13 cellular contexts compared by ENCODE assay signal in genomic region chr4:142380052-142380598, GRCh38.
DNase-seq lines count a peak whose midpoint lies in the region; ATAC-seq and TF ChIP-seq lines count a peak whose summit lies in the region.
"Had no signal": no experiment of that assay in that cellular context is flagged by ENCODE, and none has a peak within 500 bp of the region (broad histone marks: within the 10 kb centered on the region; RNA-seq: fewer than 3 reads in every experiment).

No MANE protein-coding gene starts in this region.

- no peak for TF ChIP-seq POLR2A in sigmoid colon (IDR thresholded peaks at IDR 0.05)

- peaks cover 33% of the 10 kb centered on the region for H3K36me3 ChIP-seq in RWPE2 (ENCODE audit: low read depth)
- no peaks in the 10 kb centered on the region for H3K36me3 ChIP-seq in sigmoid colon

- H3K4me3 ChIP-seq in RWPE2 (ENCODE audit: severe bottlenecking) = no peak overlapping the region
- no peak overlapping the region for H3K4me3 ChIP-seq in sigmoid colon

- intact Hi-C loops in sigmoid colon (cut with DNase I) = no loop called here

- no peak for TF ChIP-seq CTCF in RWPE2 (IDR thresholded peaks at IDR 0.05; ENCODE audit: poor library complexity, severe bottlenecking)
- no peak for TF ChIP-seq CTCF in sigmoid colon (IDR thresholded peaks at IDR 0.05)

- peaks cover 79% of the 10 kb centered on the region for H3K4me1 ChIP-seq in RWPE2 (ENCODE audit: insufficient read depth, poor library complexity, severe bottlenecking)
- H3K4me1 ChIP-seq in sigmoid colon = peaks cover 0 to 19% (median 11%) of the 10 kb centered on the region in 4 donors

- no peak for TF ChIP-seq EP300 in sigmoid colon (IDR thresholded peaks at IDR 0.05)

- peak; percentile 35 for ATAC-seq in RWPE2 (ENCODE audit: low read depth)
- ATAC-seq: left colon had no signal

- H3K27ac ChIP-seq in RWPE2 (ENCODE audit: poor library complexity, severe bottlenecking) (peak overlapping the region; percentile 96), epithelial cell of prostate (peak overlapping the region; percentile 87), sigmoid colon (peak overlapping the region in 3 of 4 donors; percentile 58 to 63 (median 62))
- H3K27ac ChIP-seq: 22Rv1, VCaP had no signal

- DNase-seq in NCI-H82 (lab: John Stamatoyannopoulos, UW) (peak; percentile 7), NCI-H82 treated with DMSO at 0.1 percent for 48 hours (lab: John Stamatoyannopoulos, UW; ENCODE audit: unreplicated experiment) (no peak), RWPE2 (ENCODE audit: low spot score) (no peak), epithelial cell of prostate (ENCODE audit: low read depth, low spot score) (no peak), sigmoid colon (no peak), activated gamma-delta T cell treated with Interleukin-2 at 50 U/mL for 16 hours (no peak), HCEC 1CT (no peak), SIG-M5 (lab: John Stamatoyannopoulos, UW) (no peak)
- DNase-seq: left colon, NCI-H345, occipital lobe had no signal

- H3K27me3 ChIP-seq in RWPE2 (ENCODE audit: insufficient read depth, poor library complexity, severe bottlenecking) (no peaks in the 10 kb centered on the region), sigmoid colon (no peaks in the 10 kb centered on the region)

- H3K9me3 ChIP-seq in RWPE2 (ENCODE audit: severe bottlenecking) (no peaks in the 10 kb centered on the region), sigmoid colon (no peaks in the 10 kb centered on the region)

- 80 to 84% methylated on average over 5 of the region's 5 CpGs for WGBS in sigmoid colon, 2 donors
